3 cellular contexts compared by ENCODE assay signal in genomic region chr6:85252085-85252484, GRCh38.
"Had no signal": no experiment of that assay in that cellular context is flagged by ENCODE, and none has a peak within 500 bp of the region (broad histone marks: within the 10 kb centered on the region; RNA-seq: fewer than 3 reads in every experiment).

No MANE protein-coding gene starts in this region.

- DNase-seq: GDM1, GF-D8 had no signal

- ATAC-seq: GM12878 had no signal

- H3K4me3 ChIP-seq: GM12878 had no signal
